Comparison of ENCODE assay signal across 12 cellular contexts in the genomic region with DNA sequence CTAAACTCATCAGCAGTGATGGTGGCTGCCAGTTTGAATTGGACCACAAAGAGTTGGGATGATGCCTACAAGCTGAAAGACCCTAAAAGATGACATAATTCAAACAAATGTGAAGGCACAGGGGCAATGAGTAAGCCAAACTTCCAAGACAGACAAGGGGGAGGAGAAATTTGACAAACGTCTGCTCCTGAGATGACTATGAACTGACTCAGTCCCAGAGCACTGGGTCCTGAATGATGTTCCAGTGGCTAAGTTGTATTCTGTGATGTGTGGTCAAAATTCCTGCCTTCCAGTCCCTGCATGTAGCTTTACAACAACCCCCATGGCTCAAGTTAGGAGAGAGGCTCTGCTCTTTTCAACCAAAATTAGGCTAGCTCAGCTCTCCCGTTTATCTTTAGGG.
A peak's percentile ranks its signal among the peaks of the same experiment; 100 is the strongest.
DNase-seq lines count a peak whose midpoint lies in the region; ATAC-seq, FAIRE-seq and TF ChIP-seq lines count a peak whose summit lies in the region.
"Had no signal": no experiment of that assay in that cellular context is flagged by ENCODE, and none has a peak within 500 bp of the region (broad histone marks: within the 10 kb centered on the region; RNA-seq: fewer than 3 reads in every experiment).

No MANE protein-coding gene starts in this region.

- TF ChIP-seq CTCF in astrocyte of the cerebellum (IDR thresholded peaks at IDR 0.05; ENCODE audit: low read depth, low read length, missing control alignments) (no peak), keratinocyte (optimal IDR thresholded peaks at IDR 0.05 in 1 of 3, IDR thresholded peaks at IDR 0.05 in 1 of 3, conservative IDR thresholded peaks at IDR 0.05 in 1 of 3; ENCODE audit: extremely low read depth in 1 of 3, insufficient read depth in 2 of 3, low read length in 3 of 3) (no peak)

- H3K9me1 ChIP-seq in keratinocyte (ENCODE audit: control insufficient read depth, extremely low read depth, insufficient read depth, low read length), result peaks cover 3% of the 10 kb centered on the region

- H3K9ac ChIP-seq in keratinocyte (ENCODE audit: control insufficient read depth, extremely low read depth, insufficient read depth, low read length), result peak overlapping the region; percentile 71

- H3K4me1 ChIP-seq in keratinocyte (ENCODE audit: control insufficient read depth, extremely low read depth, insufficient read depth, low read length), result peaks cover 90% of the 10 kb centered on the region

- no peaks in the 10 kb centered on the region for H3K9me3 ChIP-seq in keratinocyte (ENCODE audit: control insufficient read depth, low read depth, low read length)

- no peaks in the 10 kb centered on the region for H3K79me2 ChIP-seq in keratinocyte (ENCODE audit: control insufficient read depth, insufficient read depth, low read length)

- DNase-seq in AG08395 (ENCODE audit: low spot score) (peak; percentile 87), HS-5 (ENCODE audit: low read depth) (peak; percentile 88), astrocyte of the cerebellum (ENCODE audit: low read depth) (peak; percentile 38), keratinocyte (ENCODE audit: low read depth, low spot score) (peak; percentile 90), superior temporal gyrus (ENCODE audit: extremely low spot score) (no peak), NCI-H2081 treated with DMSO at 0.1 percent for 48 hours (lab: John Stamatoyannopoulos, UW) (no peak)
- DNase-seq: left cardiac atrium, NCI-H1694, SIG-M5 had no signal

- H4K20me1 ChIP-seq in keratinocyte (ENCODE audit: control insufficient read depth, extremely low read depth, insufficient read depth, low read length), result no peaks in the 10 kb centered on the region

- H3K27ac ChIP-seq in keratinocyte (ENCODE audit: control insufficient read depth, insufficient read depth, low read length), result peak overlapping the region; percentile 92

- in situ Hi-C loops in astrocyte of the cerebellum (cut with HindIII; ENCODE audit: low sequenced_read_pairs), result no loop called here

- H3K4me2 ChIP-seq in keratinocyte (ENCODE audit: control insufficient read depth, extremely low read depth, insufficient read depth, low read depth, low read length), result peak overlapping the region; percentile 83

- ATAC-seq in GM19328 (IDR thresholded peaks at IDR 0.05; ENCODE audit: unreplicated experiment) (no peak), HG03354 (IDR thresholded peaks at IDR 0.05; ENCODE audit: poor library complexity, severe bottlenecking, unreplicated experiment) (no peak)
- ATAC-seq: CD8-positive, alpha-beta T cell had no signal

- H3K36me3 ChIP-seq in keratinocyte (ENCODE audit: control insufficient read depth in 2 of 2, extremely low read depth in 1 of 2, insufficient read depth in 2 of 2, low read length in 2 of 2), result no peaks in the 10 kb centered on the region

- H2AFZ ChIP-seq in keratinocyte (ENCODE audit: control insufficient read depth, low read length), result peak overlapping the region; percentile 10

- no peak overlapping the region for H3K4me3 ChIP-seq in astrocyte of the cerebellum (ENCODE audit: low read depth, low read length)
- peak overlapping the region in 1 of 3 experiments; percentile 1 for H3K4me3 ChIP-seq in keratinocyte (ENCODE audit: control insufficient read depth in 2 of 3, extremely low read depth in 1 of 3, insufficient read depth in 2 of 3, low read depth in 1 of 3, low read length in 3 of 3)

- H3K27me3 ChIP-seq in keratinocyte (ENCODE audit: control insufficient read depth, extremely low read depth, insufficient read depth, low read length), result no peaks in the 10 kb centered on the region

- dilution Hi-C loops in keratinocyte (cut with MboI; ENCODE audit: extremely low pct_ligation_motif_present, low sequenced_read_pairs), result no loop called here

- FAIRE-seq in keratinocyte (lab: Jason Lieb, UNC), result peak; percentile 100

Comparison
In these comparisons a context has a peak if more than half of its experiments do, and no peak if none do; other contexts are left out.
1. DNase-seq: peak in AG08395 (single experiment), HS-5 (single experiment), astrocyte of the cerebellum (single experiment) and keratinocyte (single experiment); none in superior temporal gyrus (single experiment) and NCI-H2081 treated with DMSO at 0.1 percent for 48 hours (single experiment).